ENCODE assay signal across 7 cellular contexts in the genomic region with DNA sequence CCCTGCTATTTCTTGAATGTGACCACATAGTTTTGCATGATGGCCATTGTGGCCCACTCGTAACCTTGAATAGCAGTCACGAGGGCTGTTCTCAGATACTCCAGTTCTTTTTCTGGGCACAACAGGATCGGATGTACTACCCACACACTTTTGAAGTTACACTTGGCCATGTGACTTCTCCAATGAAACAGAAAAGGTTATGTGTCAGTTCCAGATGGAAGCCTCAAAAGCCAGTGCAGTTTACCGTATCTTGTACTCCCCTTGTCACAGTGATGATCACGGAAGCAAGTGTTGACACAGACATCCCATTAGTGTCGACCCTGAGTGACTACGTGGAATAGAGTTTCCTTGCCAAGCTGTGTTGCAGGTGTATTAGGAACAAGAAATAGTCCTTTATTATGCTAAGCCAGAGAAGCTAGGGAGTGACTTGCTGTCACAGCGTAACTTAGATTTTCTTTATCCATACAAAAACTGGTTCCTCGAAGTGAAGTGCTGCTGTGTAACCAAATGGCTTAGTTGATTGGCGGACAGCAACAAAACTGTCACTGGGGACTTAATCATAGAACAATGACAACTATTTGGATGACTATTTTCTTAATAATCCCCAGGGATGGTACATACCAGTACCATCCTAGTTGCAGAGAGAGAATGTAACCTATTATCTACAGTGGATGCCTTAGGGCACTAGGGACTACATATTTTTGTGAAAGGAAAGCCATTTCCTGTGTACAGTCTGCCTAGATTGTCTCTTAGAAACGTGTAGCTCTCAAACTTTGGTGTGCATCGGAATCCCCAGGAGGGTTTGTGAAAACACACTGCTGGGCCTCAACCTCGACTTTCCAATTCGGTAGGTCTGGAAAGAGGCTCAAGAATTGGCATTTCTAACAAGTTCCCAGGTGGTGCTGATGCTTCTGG.
DNase-seq lines count a peak whose midpoint lies in the region; ATAC-seq and TF ChIP-seq lines count a peak whose summit lies in the region.

No MANE protein-coding gene starts in this region.

- no peak overlapping the region for H3K4ac ChIP-seq in H9 (ENCODE audit: low read depth, low read length)

- H2BK20ac ChIP-seq in H9 (ENCODE audit: low read depth, low read length, poor library complexity, severe bottlenecking), result no peak overlapping the region

- H3K36me3 ChIP-seq in Loucy (ENCODE audit: insufficient read depth, low read length), result no peaks in the 10 kb centered on the region

- H3K36me3 Mint-ChIP-seq in H9 (ENCODE audit: insufficient read depth in 1 of 3, low read depth in 3 of 3), result peaks cover 0 to 3% (median 0%) of the 10 kb centered on the region in 3 experiments; a peak in 1 of 7 replicates

- H3K79me2 ChIP-seq in Loucy (ENCODE audit: insufficient read depth, low read length), result peaks cover 24% of the 10 kb centered on the region
- H3K79me2 ChIP-seq in H9 (ENCODE audit: insufficient read depth, low read length), result no peaks in the 10 kb centered on the region

- no peak for DNase-seq in epithelial cell of prostate (ENCODE audit: low read depth, low spot score)
- DNase-seq in stimulated activated naive CD8-positive, alpha-beta T cell treated with anti-CD3 and anti-CD28 coated beads, Interleukin-15, amount 100 ng/mL, for 72 hours, result peak in 1 of 2 donors; percentile 28
- DNase-seq in H9, result no peak
- DNase-seq in posterior vena cava (ENCODE audit: low spot score), result no peak

- peak overlapping the region; percentile 97 for H3K27ac ChIP-seq in epithelial cell of prostate
- no peak overlapping the region for H3K27ac ChIP-seq in H9 (ENCODE audit: insufficient read length, low read depth, low read length)

- H2BK5ac ChIP-seq in H9 (ENCODE audit: insufficient read length, low read length), result no peak overlapping the region

- no peak overlapping the region for H3K4me3 Mint-ChIP-seq in stimulated activated naive CD8-positive, alpha-beta T cell treated with anti-CD3 and anti-CD28 coated beads, Interleukin-15, amount 100 ng/mL, for 72 hours
- H3K4me3 Mint-ChIP-seq in H9, result no peak overlapping the region

- no peak overlapping the region for H3K23ac ChIP-seq in H9 (ENCODE audit: insufficient read length, low read depth, low read length)

- no peak overlapping the region for H3K18ac ChIP-seq in H9 (ENCODE audit: insufficient read length, low read depth, low read length)

- no peak overlapping the region for H2BK120ac ChIP-seq in H9 (ENCODE audit: low read depth, low read length, poor library complexity, severe bottlenecking)

- no peak overlapping the region for H2BK12ac ChIP-seq in H9 (ENCODE audit: insufficient read length, low read depth, low read length)

- no peak overlapping the region for H3K56ac ChIP-seq in H9 (ENCODE audit: insufficient read length, low read depth, low read length)

- no peaks in the 10 kb centered on the region for H3K27me3 ChIP-seq in Loucy (ENCODE audit: insufficient read depth, low read length, poor library complexity, severe bottlenecking)
- no peaks in the 10 kb centered on the region for H3K27me3 ChIP-seq in H9 (ENCODE audit: insufficient read depth, low read length)

- no peaks in the 10 kb centered on the region for H3K23me2 ChIP-seq in H9 (ENCODE audit: insufficient read length, low read depth, low read length, poor library complexity, severe bottlenecking)

- no peak overlapping the region for H2BK15ac ChIP-seq in H9 (ENCODE audit: low read depth, low read length)

- no peaks in the 10 kb centered on the region for H3K9me3 ChIP-seq in Loucy (ENCODE audit: insufficient read depth, low read depth, low read length)
- no peaks in the 10 kb centered on the region for H3K9me3 ChIP-seq in H9 (ENCODE audit: control insufficient read depth, low read depth, low read length)

- H3K4me1 ChIP-seq in Loucy (ENCODE audit: insufficient read depth, low read length, poor library complexity, severe bottlenecking), result peaks cover 92% of the 10 kb centered on the region
- no peaks in the 10 kb centered on the region for H3K4me1 ChIP-seq in H9 (ENCODE audit: insufficient read depth, low read length)

- H2AFZ ChIP-seq in Loucy (ENCODE audit: low read length) (no peak overlapping the region), H9 (ENCODE audit: low read length) (no peak overlapping the region)

- H3K4me1 Mint-ChIP-seq in stimulated activated naive CD8-positive, alpha-beta T cell treated with anti-CD3 and anti-CD28 coated beads, Interleukin-15, amount 100 ng/mL, for 72 hours, result peaks cover 57% of the 10 kb centered on the region
- peaks cover 16 to 20% of the 10 kb centered on the region in 2 experiments for H3K4me1 Mint-ChIP-seq in H9

- intact Hi-C loops in posterior vena cava (cut with DNase I), result no loop called here

- no peaks in the 10 kb centered on the region for H3K79me1 ChIP-seq in H9 (ENCODE audit: insufficient read depth, low read depth, low read length, poor library complexity, severe bottlenecking)

- no peak overlapping the region for H3K14ac ChIP-seq in H9 (ENCODE audit: insufficient read depth, low read length)

- H3K27ac Mint-ChIP-seq in stimulated activated naive CD8-positive, alpha-beta T cell treated with anti-CD3 and anti-CD28 coated beads, Interleukin-15, amount 100 ng/mL, for 72 hours, result no peak overlapping the region
- no peak overlapping the region; a peak in 1 of 7 replicates for H3K27ac Mint-ChIP-seq in H9

- peaks cover 8% of the 10 kb centered on the region for H3F3A ChIP-seq in Loucy (ENCODE audit: low read depth)

- no peak overlapping the region for H3K4me3 ChIP-seq in Loucy (ENCODE audit: low read length, poor library complexity, severe bottlenecking)

- H3K27me3 Mint-ChIP-seq in stimulated activated naive CD8-positive, alpha-beta T cell treated with anti-CD3 and anti-CD28 coated beads, Interleukin-15, amount 100 ng/mL, for 72 hours, result no peaks in the 10 kb centered on the region
- H3K27me3 Mint-ChIP-seq in H9 (ENCODE audit: low read depth), result no peaks in the 10 kb centered on the region

- WGBS in H9 (ENCODE audit: extremely low coverage, insufficient read length, low lambda C conversion rate), result no CpG with 5 or more reads among the region's 14 CpGs

- TF ChIP-seq CTCF in Loucy (conservative IDR thresholded peaks at IDR 0.05; ENCODE audit: low read length) (no peak), H9 (conservative IDR thresholded peaks at IDR 0.05) (no peak)

- H3K9me3 Mint-ChIP-seq in stimulated activated naive CD8-positive, alpha-beta T cell treated with anti-CD3 and anti-CD28 coated beads, Interleukin-15, amount 100 ng/mL, for 72 hours, result no peaks in the 10 kb centered on the region
- no peaks in the 10 kb centered on the region for H3K9me3 Mint-ChIP-seq in H9

- ATAC-seq in GM19397 (IDR thresholded peaks at IDR 0.05; ENCODE audit: unreplicated experiment) (peak; percentile 71), HG03521 (IDR thresholded peaks at IDR 0.05; ENCODE audit: unreplicated experiment) (no peak)
- ATAC-seq in stimulated activated naive CD8-positive, alpha-beta T cell treated with anti-CD3 and anti-CD28 coated beads, Interleukin-15, amount 100 ng/mL, for 72 hours, result peak; percentile 64

- no peak overlapping the region for H2AK5ac ChIP-seq in H9 (ENCODE audit: insufficient read length, low read length)

- H3K4me2 ChIP-seq in Loucy (ENCODE audit: low read depth, low read length, poor library complexity, severe bottlenecking) (peak overlapping the region; percentile 96), H9 (ENCODE audit: insufficient read depth, insufficient read length, low read length) (no peak overlapping the region)

- H4K5ac ChIP-seq in H9 (ENCODE audit: insufficient read length, low read depth, low read length), result no peak overlapping the region

- H3K9ac ChIP-seq in Loucy (ENCODE audit: low read depth, low read length, poor library complexity, severe bottlenecking) (peak overlapping the region; percentile 96), H9 (ENCODE audit: extremely low read depth, insufficient read length, low read length) (no peak overlapping the region)

- H4K91ac ChIP-seq in H9 (ENCODE audit: insufficient read length, low read depth, low read length), result no peak overlapping the region

- H3T11ph ChIP-seq in H9 (ENCODE audit: low read length), result no peak overlapping the region

- H4K8ac ChIP-seq in H9 (replicated peaks; ENCODE audit: insufficient read length, low read depth, low read length), result no peak overlapping the region

- H4K20me1 ChIP-seq in Loucy (ENCODE audit: insufficient read depth, low read length, poor library complexity, severe bottlenecking) (no peaks in the 10 kb centered on the region), H9 (ENCODE audit: control insufficient read depth, insufficient read depth, insufficient read length) (no peaks in the 10 kb centered on the region)

- no peaks in the 10 kb centered on the region for H3K9me2 ChIP-seq in Loucy (replicated peaks; ENCODE audit: low read depth, low read length)
